21 cellular contexts compared by ENCODE assay signal in genomic region chr16:9338068-9338467, GRCh38.
"Had no signal": no experiment of that assay in that cellular context is flagged by ENCODE, and none has a peak within 500 bp of the region (broad histone marks: within the 10 kb centered on the region; RNA-seq: fewer than 3 reads in every experiment).

No MANE protein-coding gene starts in this region.

- H3K9me3 ChIP-seq: lower lobe of right lung, psoas muscle, stomach, testis, uterus had no signal

- ATAC-seq: lower lobe of right lung; naive thymus-derived CD8-positive, alpha-beta T cell; psoas muscle; sciatic nerve; stimulated activated naive B cell treated with anti-CD40 and anti-IgM and Interleukin-4, amounts not matched to agents 10 μg/mL and 1 μg/mL and 100 μg/mL, for 72 hours; stimulated activated naive CD8-positive, alpha-beta T cell treated with anti-CD3 and anti-CD28 coated beads, Interleukin-15, Interleukin-2, amounts not matched to agents 100 U/mL and 50 U/mL, for 24 hours had no signal

- H3K27ac ChIP-seq: heart left ventricle, lower lobe of right lung, parathyroid adenoma, psoas muscle, skin epidermis, stomach, testis, tibial nerve, uterus had no signal

- DNase-seq: heart left ventricle; immature natural killer cell; kidney; lower lobe of right lung; mammary epithelial cell; mesenchymal stem cell; naive thymus-derived CD8-positive, alpha-beta T cell; psoas muscle; stimulated activated CD4-positive, alpha-beta T cell treated with anti-CD3 and anti-CD28 coated beads, Interleukin-12 subunit alpha, Interleukin-12 subunit beta, amount 100 ng/mL, for 4 hours; stimulated activated CD4-positive, alpha-beta T cell treated with anti-CD3 and anti-CD28 coated beads, Interleukin-15, amount 100 ng/mL, for 24 hours; stimulated activated CD4-positive, alpha-beta T cell treated with anti-CD3 and anti-CD28 coated beads, Interleukin-2, amount 100 ng/mL, for 24 hours; stimulated activated CD4-positive, alpha-beta T cell treated with anti-CD3 and anti-CD28 coated beads, Interleukin-4, amount 100 ng/mL, for 1 hour; stimulated activated naive B cell treated with anti-CD40 and anti-IgM and Interleukin-4, amounts not matched to agents 10 μg/mL and 1 μg/mL and 100 μg/mL, for 72 hours; stimulated activated naive CD8-positive, alpha-beta T cell treated with anti-CD3 and anti-CD28 coated beads, Interleukin-15, Interleukin-2, amounts not matched to agents 100 U/mL and 50 U/mL, for 24 hours; stomach; testis; uterus had no signal

- H3K36me3 ChIP-seq: heart left ventricle, lower lobe of right lung, stomach, tibial nerve, uterus had no signal

- H3K4me3 ChIP-seq: heart left ventricle, lower lobe of right lung, psoas muscle, skin epidermis, stomach, testis, tibial nerve, uterus had no signal

- H3K4me1 ChIP-seq: heart left ventricle, lower lobe of right lung, parathyroid adenoma, psoas muscle, testis, tibial nerve, uterus had no signal

- H3K27me3 ChIP-seq: stomach, testis, tibial nerve, uterus had no signal
